ENCODE assay signal across 20 cellular contexts in genomic region chr14:69372146-69372545, GRCh38. TPM values are rescaled to one million over a fixed set of nuclear protein-coding genes. Genes with fewer than 3 reads are reported as not detected.
DNase-seq lines count a peak whose midpoint lies in the region; ATAC-seq and TF ChIP-seq lines count a peak whose summit lies in the region.
"Had no signal": no experiment of that assay in that cellular context is flagged by ENCODE, and none has a peak within 500 bp of the region (broad histone marks: within the 10 kb centered on the region; RNA-seq: fewer than 3 reads in every experiment).

No MANE protein-coding gene starts in this region.

- TF ChIP-seq POLR2A in stomach (IDR thresholded peaks at IDR 0.05): no peak

- intact Hi-C loops in PC-3 (cut with micrococcal nuclease): no loop called here
- intact Hi-C loops in stomach (cut with DNase I; ENCODE audit: low total_unique reads): no loop called here

- BruUV-seq in PC-3 (replicated peaks; lab: Mats Ljungman, UMichigan): no TSS peak

- no peak for ATAC-seq in activated naive CD8-positive, alpha-beta T cell treated with anti-CD3 and anti-CD28 coated beads, Interleukin-2, amount 50 U/mL, for 24 hours
- peak; percentile 9; the same call in 1 of the 2 replicates for ATAC-seq in PC-3
- ATAC-seq in central memory CD8-positive, alpha-beta T cell (replicated peaks; ENCODE audit: extremely low read depth, poor library complexity, severe bottlenecking): no peak
- ATAC-seq: CD8-positive, alpha-beta T cell had no signal

- no peak overlapping the region for H3K4me2 ChIP-seq in PC-3 (ENCODE audit: low read length)
- H3K4me2 ChIP-seq: A549; BLaER1 treated with 17β-estradiol and CSF1 and Interleukin-3, amounts not matched to agents 10 nM and 100 nM had no signal

- H3K27me3 ChIP-seq in PC-3 (ENCODE audit: low read length) (no peaks in the 10 kb centered on the region), stomach (no peaks in the 10 kb centered on the region)
- H3K27me3 ChIP-seq: BLaER1 treated with 17β-estradiol and CSF1 and Interleukin-3, amounts not matched to agents 10 nM and 100 nM had no signal

- POLR2A ChIA-PET in PC-3 (lab: Charles Lee; ENCODE audit: unreplicated experiment): no interaction called here

- H3K4me3 ChIP-seq in PC-3 (ENCODE audit: low read length) (no peak overlapping the region), stomach (no peak overlapping the region)
- H3K4me3 ChIP-seq: A549; BLaER1 treated with 17β-estradiol and CSF1 and Interleukin-3, amounts not matched to agents 10 nM and 100 nM had no signal

- CTCF ChIA-PET in PC-3 (lab: Charles Lee): interaction anchor here (0.7 kb wide), 1 partner anchor 676 kb away, joined by 7 read pairs; no protein-coding TSS in a partner anchor

- H3K9me2 ChIP-seq in PC-3 (replicated peaks; ENCODE audit: low read length): no peaks in the 10 kb centered on the region

- no peak for TF ChIP-seq CTCF in PC-3 (conservative IDR thresholded peaks at IDR 0.05; ENCODE audit: low read depth, low read length)
- TF ChIP-seq CTCF in stomach (IDR thresholded peaks at IDR 0.05): no peak

- no peak for TF ChIP-seq EP300 in stomach (IDR thresholded peaks at IDR 0.05)

- H3K4me1 ChIP-seq in PC-3 (ENCODE audit: insufficient read depth, low read length) (no peaks in the 10 kb centered on the region), stomach (no peaks in the 10 kb centered on the region)
- H3K4me1 ChIP-seq: A549; BLaER1 treated with 17β-estradiol and CSF1 and Interleukin-3, amounts not matched to agents 10 nM and 100 nM; Caco-2 had no signal

- H3K79me2 ChIP-seq in PC-3 (ENCODE audit: low read length): no peaks in the 10 kb centered on the region

- no peaks in the 10 kb centered on the region for H3F3A ChIP-seq in PC-3 (ENCODE audit: low read length, unreplicated experiment)

- H3K4me3 Mint-ChIP-seq in activated naive CD8-positive, alpha-beta T cell: no peak overlapping the region
- H3K4me3 Mint-ChIP-seq in activated naive CD8-positive, alpha-beta T cell treated with anti-CD3 and anti-CD28 coated beads, Interleukin-2, amount 50 U/mL, for 24 hours: no peak overlapping the region
- H3K4me3 Mint-ChIP-seq in central memory CD8-positive, alpha-beta T cell: no peak overlapping the region
- H3K4me3 Mint-ChIP-seq: B cell; CD4-positive, alpha-beta T cell; CD8-positive, alpha-beta T cell had no signal

- 73 to 95% (median 77%) methylated on average over 3 of the region's 3 CpGs for WGBS in stomach, 5 donors

- H3K9ac ChIP-seq in PC-3 (ENCODE audit: low read length): no peak overlapping the region
- H3K9ac ChIP-seq: BLaER1 treated with 17β-estradiol and CSF1 and Interleukin-3, amounts not matched to agents 10 nM and 100 nM had no signal

- no peaks in the 10 kb centered on the region for H3K27me3 Mint-ChIP-seq in activated naive CD8-positive, alpha-beta T cell
- no peaks in the 10 kb centered on the region for H3K27me3 Mint-ChIP-seq in activated naive CD8-positive, alpha-beta T cell treated with anti-CD3 and anti-CD28 coated beads, Interleukin-2, amount 50 U/mL, for 24 hours
- no peaks in the 10 kb centered on the region for H3K27me3 Mint-ChIP-seq in central memory CD8-positive, alpha-beta T cell
- H3K27me3 Mint-ChIP-seq: B cell; CD4-positive, alpha-beta T cell had no signal

- H3K36me3 Mint-ChIP-seq in activated naive CD8-positive, alpha-beta T cell: peaks cover 21% of the 10 kb centered on the region
- peaks cover 35% of the 10 kb centered on the region for H3K36me3 Mint-ChIP-seq in activated naive CD8-positive, alpha-beta T cell treated with anti-CD3 and anti-CD28 coated beads, Interleukin-2, amount 50 U/mL, for 24 hours (ENCODE audit: low read depth)
- H3K36me3 Mint-ChIP-seq in central memory CD8-positive, alpha-beta T cell (ENCODE audit: insufficient read depth): peaks cover 4% of the 10 kb centered on the region

- peaks cover 8% of the 10 kb centered on the region for H3K9me3 Mint-ChIP-seq in activated naive CD8-positive, alpha-beta T cell (ENCODE audit: low read depth)
- H3K9me3 Mint-ChIP-seq in activated naive CD8-positive, alpha-beta T cell treated with anti-CD3 and anti-CD28 coated beads, Interleukin-2, amount 50 U/mL, for 24 hours: peaks cover 11% of the 10 kb centered on the region
- H3K9me3 Mint-ChIP-seq in central memory CD8-positive, alpha-beta T cell: peaks cover 7% of the 10 kb centered on the region

- peaks cover 9% of the 10 kb centered on the region for H3K4me1 Mint-ChIP-seq in activated naive CD8-positive, alpha-beta T cell (ENCODE audit: low read depth)
- H3K4me1 Mint-ChIP-seq in activated naive CD8-positive, alpha-beta T cell treated with anti-CD3 and anti-CD28 coated beads, Interleukin-2, amount 50 U/mL, for 24 hours: peaks cover 14% of the 10 kb centered on the region
- no peaks in the 10 kb centered on the region for H3K4me1 Mint-ChIP-seq in central memory CD8-positive, alpha-beta T cell
- H3K4me1 Mint-ChIP-seq: B cell had no signal

- H4K20me1 ChIP-seq in PC-3 (ENCODE audit: low read length): no peaks in the 10 kb centered on the region
- H4K20me1 ChIP-seq: BLaER1 treated with 17β-estradiol and CSF1 and Interleukin-3, amounts not matched to agents 10 nM and 100 nM had no signal

- peak overlapping the region; percentile 30 for H3K27ac Mint-ChIP-seq in activated naive CD8-positive, alpha-beta T cell
- H3K27ac Mint-ChIP-seq in activated naive CD8-positive, alpha-beta T cell treated with anti-CD3 and anti-CD28 coated beads, Interleukin-2, amount 50 U/mL, for 24 hours: no peak overlapping the region
- peak overlapping the region; percentile 14 for H3K27ac Mint-ChIP-seq in central memory CD8-positive, alpha-beta T cell (ENCODE audit: low read depth)
- H3K27ac Mint-ChIP-seq: B cell; CD4-positive, alpha-beta T cell; CD8-positive, alpha-beta T cell had no signal

- DNase-seq in DMS53 (lab: John Stamatoyannopoulos, UW): peak; percentile 39
- DNase-seq in DMS53 treated with DMSO at 0.1 percent for 48 hours (lab: John Stamatoyannopoulos, UW; ENCODE audit: unreplicated experiment): no peak
- DNase-seq in activated naive CD8-positive, alpha-beta T cell treated with anti-CD3 and anti-CD28 coated beads, Interleukin-2, amount 50 U/mL, for 24 hours: no peak
- no peak for DNase-seq in PC-3
- no peak for DNase-seq in central memory CD8-positive, alpha-beta T cell (ENCODE audit: low spot score in 2 of 2)
- DNase-seq in stomach: no peak
- no peak for DNase-seq in inferior parietal cortex (ENCODE audit: extremely low spot score)
- DNase-seq: AML-193; Calu3; CD4-positive, alpha-beta T cell; CD8-positive, alpha-beta T cell; DMS79 treated with DMSO at 0.1 percent for 48 hours; GF-D8 had no signal

- H3K9me3 ChIP-seq in PC-3 (ENCODE audit: low read length) (no peaks in the 10 kb centered on the region), stomach (peaks cover 0 to 6% (median 0%) of the 10 kb centered on the region in 4 donors)
- H3K9me3 ChIP-seq: Caco-2 had no signal

- no peak overlapping the region for H2AFZ ChIP-seq in PC-3 (ENCODE audit: low read length)

- H3K27ac ChIP-seq in PC-3 (ENCODE audit: low read length) (no peak overlapping the region), stomach (no peak overlapping the region)
- H3K27ac ChIP-seq: 22Rv1; A549; BLaER1 treated with 17β-estradiol and CSF1 and Interleukin-3, amounts not matched to agents 10 nM and 100 nM; C4-2B had no signal

- peaks cover 18% of the 10 kb centered on the region for H3K36me3 ChIP-seq in PC-3 (ENCODE audit: low read depth, low read length)
- H3K36me3 ChIP-seq in stomach: peaks cover 0 to 37% (median 23%) of the 10 kb centered on the region in 4 donors

RNA-seq across cellular contexts. Expression of gene ERH, which starts 26.0 kb away (rescaled TPM):
- total RNA-seq in PC-3 (2014; rRNA removed) (128 and 132 TPM in 2 replicates), stomach (100 to 1,000 TPM in 1 of 5 donors, 10 to 100 TPM in 4; 12.5 to 112 (median 34.6) TPM)
- 100 to 1,000 TPM; 122 to 159 (median 128) TPM for polyA plus RNA-seq in stomach

RNA-seq across cellular contexts. Expression of gene SLC39A9, which starts 26.3 kb away (rescaled TPM):
- 74.9 and 80.8 TPM in 2 replicates for total RNA-seq in PC-3 (2014; rRNA removed)
- 100 to 1,000 TPM in 1 of 5 donors, 10 to 100 TPM in 4; 18.8 to 121 (median 44.2) TPM for total RNA-seq in stomach
- 10 to 100 TPM; 12.1 to 17.9 (median 15.4) TPM for polyA plus RNA-seq in stomach
